31 cellular contexts compared by ENCODE assay signal in the genomic region with DNA sequence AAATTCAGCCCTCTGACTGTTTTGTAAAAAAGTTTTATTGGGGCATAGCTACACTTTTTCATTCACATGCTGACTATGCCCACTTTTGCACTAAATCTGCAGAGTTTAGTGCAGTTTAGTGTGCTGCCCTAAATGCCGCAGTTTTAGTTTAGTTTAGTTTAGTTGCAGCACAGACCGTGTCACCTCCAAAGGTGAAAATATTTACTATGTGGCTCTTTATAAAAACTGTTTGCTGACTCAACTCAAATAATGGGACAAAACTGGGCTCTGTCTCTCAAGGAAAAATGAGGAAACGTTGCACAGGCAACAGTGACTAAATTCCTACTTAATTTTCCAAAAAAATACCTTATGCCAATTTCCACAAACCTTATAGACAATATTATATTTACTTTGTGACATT.
A peak's percentile ranks its signal among the peaks of the same experiment; 100 is the strongest.
DNase-seq lines count a peak whose midpoint lies in the region; ATAC-seq and TF ChIP-seq lines count a peak whose summit lies in the region.
"Had no signal": no experiment of that assay in that cellular context is flagged by ENCODE, and none has a peak within 500 bp of the region (broad histone marks: within the 10 kb centered on the region; RNA-seq: fewer than 3 reads in every experiment).

No MANE protein-coding gene starts in this region.

- no peak for DNase-seq in GM23338 (ENCODE audit: low spot score)
- peak; percentile 15 for DNase-seq in PC-3
- no peak for DNase-seq in NOMO-1 treated with DMSO at 0.1 percent for 48 hours (lab: John Stamatoyannopoulos, UW; ENCODE audit: unreplicated experiment)
- DNase-seq: 8988T; ACHN; AML-193; BE2C; C1 segment of cervical spinal cord; Caco-2; Calu3; CD4-positive, alpha-beta memory T cell; CD4-positive, alpha-beta T cell; CD4-positive, CD25-positive, alpha-beta regulatory T cell; CD8-positive, alpha-beta memory T cell; CD8-positive, alpha-beta T cell; COR-L47; DMS 273 treated with DMSO at 0.1 percent for 48 hours; DMS153; DMS53; DMS79; DMS79 treated with DMSO at 0.1 percent for 48 hours; DND-41; EL had no signal

- H3K4me3 ChIP-seq in GM23338, result no peak overlapping the region
- no peak overlapping the region for H3K4me3 ChIP-seq in PC-3 (ENCODE audit: low read length)
- H3K4me3 ChIP-seq: A549; BLaER1; BLaER1 treated with 17β-estradiol and CSF1 and Interleukin-3, amounts not matched to agents 10 nM and 100 nM had no signal

- no peaks in the 10 kb centered on the region for H3K36me3 Mint-ChIP-seq in GM23338 (ENCODE audit: low read depth)
- H3K36me3 Mint-ChIP-seq: CD14-positive monocyte; CD4-positive, alpha-beta memory T cell; CD4-positive, CD25-positive, alpha-beta regulatory T cell; CD8-positive, alpha-beta memory T cell; CD8-positive, alpha-beta T cell had no signal

- no peaks in the 10 kb centered on the region for H3K27me3 ChIP-seq in GM23338 (ENCODE audit: insufficient read depth)
- H3K27me3 ChIP-seq in PC-3 (ENCODE audit: low read length), result no peaks in the 10 kb centered on the region
- H3K27me3 ChIP-seq: BE2C; BLaER1; BLaER1 treated with 17β-estradiol and CSF1 and Interleukin-3, amounts not matched to agents 10 nM and 100 nM had no signal

- no peaks in the 10 kb centered on the region for H3K9me3 Mint-ChIP-seq in GM23338
- H3K9me3 Mint-ChIP-seq: CD4-positive, alpha-beta T cell; CD8-positive, alpha-beta T cell had no signal

- H2AFZ ChIP-seq in GM23338 (peak overlapping the region; percentile 44), PC-3 (ENCODE audit: low read length) (no peak overlapping the region)

- H3K9ac ChIP-seq in PC-3 (ENCODE audit: low read length), result no peak overlapping the region
- H3K9ac ChIP-seq: BLaER1; BLaER1 treated with 17β-estradiol and CSF1 and Interleukin-3, amounts not matched to agents 10 nM and 100 nM had no signal

- H3F3A ChIP-seq in GM23338 (replicated peaks; ENCODE audit: low read depth) (no peaks in the 10 kb centered on the region), PC-3 (ENCODE audit: low read length, unreplicated experiment) (no peaks in the 10 kb centered on the region)

- no peak overlapping the region for H3K27ac Mint-ChIP-seq in GM23338
- H3K27ac Mint-ChIP-seq: B cell; CD14-positive monocyte; CD4-positive, alpha-beta T cell; CD8-positive, alpha-beta memory T cell; CD8-positive, alpha-beta T cell had no signal

- H3K9me3 ChIP-seq in PC-3 (ENCODE audit: low read length), result no peaks in the 10 kb centered on the region
- H3K9me3 ChIP-seq: A549; BE2C; BLaER1; BLaER1 treated with 17β-estradiol and CSF1 and Interleukin-3, amounts not matched to agents 10 nM and 100 nM; Caco-2 had no signal

- H3K27me3 Mint-ChIP-seq in GM23338 (ENCODE audit: insufficient read depth, low read depth, poor library complexity), result peaks cover 3% of the 10 kb centered on the region
- H3K27me3 Mint-ChIP-seq: B cell; CD4-positive, alpha-beta memory T cell; CD4-positive, alpha-beta T cell; CD4-positive, CD25-positive, alpha-beta regulatory T cell had no signal

- H3K36me3 ChIP-seq in GM23338 (ENCODE audit: insufficient read depth), result no peaks in the 10 kb centered on the region
- no peaks in the 10 kb centered on the region for H3K36me3 ChIP-seq in PC-3 (ENCODE audit: low read depth, low read length)
- H3K36me3 ChIP-seq: BE2C; BLaER1; BLaER1 treated with 17β-estradiol and CSF1 and Interleukin-3, amounts not matched to agents 10 nM and 100 nM had no signal

- H4K20me1 ChIP-seq in GM23338 (replicated peaks; ENCODE audit: insufficient read depth), result no peaks in the 10 kb centered on the region
- no peaks in the 10 kb centered on the region for H4K20me1 ChIP-seq in PC-3 (ENCODE audit: low read length)
- H4K20me1 ChIP-seq: BLaER1; BLaER1 treated with 17β-estradiol and CSF1 and Interleukin-3, amounts not matched to agents 10 nM and 100 nM had no signal

- CTCF ChIA-PET in PC-3 (lab: Charles Lee), result no interaction called here

- POLR2A ChIA-PET in PC-3 (lab: Charles Lee; ENCODE audit: unreplicated experiment), result no interaction called here

- H3K27ac ChIP-seq in GM23338 (ENCODE audit: low read depth) (no peak overlapping the region), PC-3 (ENCODE audit: low read length) (no peak overlapping the region)
- H3K27ac ChIP-seq: 22Rv1; A549; BLaER1; BLaER1 treated with 17β-estradiol and CSF1 and Interleukin-3, amounts not matched to agents 10 nM and 100 nM; C4-2B had no signal

- H3K4me1 ChIP-seq in GM23338 (ENCODE audit: insufficient read depth) (no peaks in the 10 kb centered on the region), PC-3 (ENCODE audit: insufficient read depth, low read length) (no peaks in the 10 kb centered on the region)
- H3K4me1 ChIP-seq: A549, BE2C, BLaER1, Caco-2 had no signal

- intact Hi-C loops in PC-3 (cut with micrococcal nuclease), result no loop called here

- no TSS peak for BruUV-seq in PC-3 (replicated peaks; lab: Mats Ljungman, UMichigan)

- TF ChIP-seq CTCF in GM23338 (conservative IDR thresholded peaks at IDR 0.05; ENCODE audit: low read depth in 2 of 2) (no peak), PC-3 (conservative IDR thresholded peaks at IDR 0.05; ENCODE audit: low read depth, low read length) (no peak)

- H3K9me2 ChIP-seq in GM23338 (ENCODE audit: insufficient read depth) (no peaks in the 10 kb centered on the region), PC-3 (replicated peaks; ENCODE audit: low read length) (no peaks in the 10 kb centered on the region)

- H3K4me2 ChIP-seq in GM23338, result no peak overlapping the region
- H3K4me2 ChIP-seq in PC-3 (ENCODE audit: low read length), result no peak overlapping the region
- H3K4me2 ChIP-seq: A549; BLaER1; BLaER1 treated with 17β-estradiol and CSF1 and Interleukin-3, amounts not matched to agents 10 nM and 100 nM had no signal

- H3K79me2 ChIP-seq in GM23338 (replicated peaks; ENCODE audit: insufficient read depth) (no peaks in the 10 kb centered on the region), PC-3 (ENCODE audit: low read length) (no peaks in the 10 kb centered on the region)

- no peak overlapping the region for H3K4me3 Mint-ChIP-seq in GM23338
- H3K4me3 Mint-ChIP-seq: B cell; CD14-positive monocyte; CD4-positive, alpha-beta memory T cell; CD4-positive, alpha-beta T cell; CD4-positive, CD25-positive, alpha-beta regulatory T cell; CD8-positive, alpha-beta memory T cell; CD8-positive, alpha-beta T cell had no signal

- no peaks in the 10 kb centered on the region; the same call in 1 of the 3 replicates for H3K4me1 Mint-ChIP-seq in GM23338
- H3K4me1 Mint-ChIP-seq: B cell; CD14-positive monocyte; CD4-positive, alpha-beta memory T cell; CD4-positive, CD25-positive, alpha-beta regulatory T cell; CD8-positive, alpha-beta memory T cell had no signal

- ATAC-seq in GM23338 (no peak), PC-3 (peak; percentile 91), GM18517 (IDR thresholded peaks at IDR 0.05; ENCODE audit: unreplicated experiment) (no peak)
- ATAC-seq: A549; CD8-positive, alpha-beta T cell had no signal

TF ChIP-seq in GM23338, 12 proteins besides CTCF, POLR2A, EP300 and RAD21 (continues in another document):
- TF ChIP-seq ZNF114 (CRISPR knock-in tag; IDR thresholded peaks at IDR 0.05) (no peak), POLR2AphosphoS5 (IDR thresholded peaks at IDR 0.05; ENCODE audit: low read depth) (no peak)
- TF ChIP-seq, protein P1, sequence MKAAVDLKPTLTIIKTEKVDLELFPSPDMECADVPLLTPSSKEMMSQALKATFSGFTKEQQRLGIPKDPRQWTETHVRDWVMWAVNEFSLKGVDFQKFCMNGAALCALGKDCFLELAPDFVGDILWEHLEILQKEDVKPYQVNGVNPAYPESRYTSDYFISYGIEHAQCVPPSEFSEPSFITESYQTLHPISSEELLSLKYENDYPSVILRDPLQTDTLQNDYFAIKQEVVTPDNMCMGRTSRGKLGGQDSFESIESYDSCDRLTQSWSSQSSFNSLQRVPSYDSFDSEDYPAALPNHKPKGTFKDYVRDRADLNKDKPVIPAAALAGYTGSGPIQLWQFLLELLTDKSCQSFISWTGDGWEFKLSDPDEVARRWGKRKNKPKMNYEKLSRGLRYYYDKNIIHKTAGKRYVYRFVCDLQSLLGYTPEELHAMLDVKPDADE (IDR thresholded peaks at IDR 0.05), result no peak
